8 cellular contexts compared by ENCODE assay signal in genomic region chr10:58512470-58513188, GRCh38. TPM values are rescaled to one million over a fixed set of nuclear protein-coding genes. Genes with fewer than 3 reads are reported as not detected.
A peak's percentile ranks its signal among the peaks of the same experiment; 100 is the strongest.
DNase-seq lines count a peak whose midpoint lies in the region; ATAC-seq and TF ChIP-seq lines count a peak whose summit lies in the region.

A gene with protein sequence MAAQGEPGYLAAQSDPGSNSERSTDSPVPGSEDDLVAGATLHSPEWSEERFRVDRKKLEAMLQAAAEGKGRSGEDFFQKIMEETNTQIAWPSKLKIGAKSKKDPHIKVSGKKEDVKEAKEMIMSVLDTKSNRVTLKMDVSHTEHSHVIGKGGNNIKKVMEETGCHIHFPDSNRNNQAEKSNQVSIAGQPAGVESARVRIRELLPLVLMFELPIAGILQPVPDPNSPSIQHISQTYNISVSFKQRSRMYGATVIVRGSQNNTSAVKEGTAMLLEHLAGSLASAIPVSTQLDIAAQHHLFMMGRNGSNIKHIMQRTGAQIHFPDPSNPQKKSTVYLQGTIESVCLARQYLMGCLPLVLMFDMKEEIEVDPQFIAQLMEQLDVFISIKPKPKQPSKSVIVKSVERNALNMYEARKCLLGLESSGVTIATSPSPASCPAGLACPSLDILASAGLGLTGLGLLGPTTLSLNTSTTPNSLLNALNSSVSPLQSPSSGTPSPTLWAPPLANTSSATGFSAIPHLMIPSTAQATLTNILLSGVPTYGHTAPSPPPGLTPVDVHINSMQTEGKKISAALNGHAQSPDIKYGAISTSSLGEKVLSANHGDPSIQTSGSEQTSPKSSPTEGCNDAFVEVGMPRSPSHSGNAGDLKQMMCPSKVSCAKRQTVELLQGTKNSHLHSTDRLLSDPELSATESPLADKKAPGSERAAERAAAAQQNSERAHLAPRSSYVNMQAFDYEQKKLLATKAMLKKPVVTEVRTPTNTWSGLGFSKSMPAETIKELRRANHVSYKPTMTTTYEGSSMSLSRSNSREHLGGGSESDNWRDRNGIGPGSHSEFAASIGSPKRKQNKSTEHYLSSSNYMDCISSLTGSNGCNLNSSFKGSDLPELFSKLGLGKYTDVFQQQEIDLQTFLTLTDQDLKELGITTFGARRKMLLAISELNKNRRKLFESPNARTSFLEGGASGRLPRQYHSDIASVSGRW (plus strand): TSS chr10:58512872. CDS start chr10:58513144, 272 bp downstream.

- DNase-seq in Caki2 (ENCODE audit: low read depth) (peak; percentile 71), T1000 (lab: John Stamatoyannopoulos, UW) (peak; percentile 68), mesenteric fat pad (ENCODE audit: low spot score) (peak; percentile 81), testis (peak; percentile 72), CD1c-positive myeloid dendritic cell (ENCODE audit: extremely low spot score) (no peak)

- TF ChIP-seq CTCF in testis (IDR thresholded peaks at IDR 0.05) = no peak

- H3K9me3 ChIP-seq in esophagus (ENCODE audit: control insufficient read depth in 2 of 2, insufficient read depth in 1 of 2, low read depth in 1 of 2, low read length in 1 of 2) (no peaks in the 10 kb centered on the region), testis (no peaks in the 10 kb centered on the region)

- no peak for TF ChIP-seq POLR2A in testis (IDR thresholded peaks at IDR 0.05)

- 1% methylated on average over 61 to 83 of the region's 83 CpGs for whole genome bisulfite sequencing in esophagus, 2 donors
- 0 to 1% methylated on average over 5 to 60 of the region's 83 CpGs for WGBS in testis, 2 donors

- peak; percentile 57 for ATAC-seq in HG02642 (IDR thresholded peaks at IDR 0.05; ENCODE audit: poor library complexity, unreplicated experiment)
- no peak for ATAC-seq in HG02623 (IDR thresholded peaks at IDR 0.05; ENCODE audit: unreplicated experiment)

- in situ Hi-C loops in Caki2 (cut with HindIII; ENCODE audit: low pct_unique_long_range_greater_than_20kb, low sequenced_read_pairs) = no loop called here

- H3K36me3 ChIP-seq in esophagus (ENCODE audit: control insufficient read depth in 2 of 2, insufficient read depth in 2 of 2, low read length in 1 of 2) (no peaks in the 10 kb centered on the region), testis (ENCODE audit: low read depth, missing control alignments) (no peaks in the 10 kb centered on the region)

- H3K27ac ChIP-seq in esophagus (ENCODE audit: low read depth in 2 of 2, low read length in 1 of 2) = peak within 1 kb of the TSS; percentile 62 to 66
- H3K27ac ChIP-seq in testis = peak within 1 kb of the TSS; percentile 75 to 81

- H3K4me3 ChIP-seq in esophagus (ENCODE audit: low read depth in 1 of 2, low read length in 2 of 2) (peak within 1 kb of the TSS; percentile 59 to 72), testis (peak within 1 kb of the TSS; percentile 60 to 82)

- peaks cover 0 to 11% of the 10 kb centered on the region in 2 donors for H3K27me3 ChIP-seq in esophagus (ENCODE audit: control insufficient read depth in 1 of 2, insufficient read depth in 2 of 2, low read length in 2 of 2)
- H3K27me3 ChIP-seq in testis = no peaks in the 10 kb centered on the region

- H3K4me1 ChIP-seq in esophagus (ENCODE audit: control insufficient read depth in 2 of 2, insufficient read depth in 2 of 2, low read length in 1 of 2) (peaks cover 7 to 9% of the 10 kb centered on the region in 2 donors), testis (peaks cover 6% of the 10 kb centered on the region)

- intact Hi-C loops in testis (cut with DNase I; ENCODE audit: low total_unique reads) = no loop called here

RNA-seq across cellular contexts. Expression of the gene that starts here (rescaled TPM):
- 91.3 and 105 TPM in 2 replicates for total RNA-seq in Caki2 (2014; rRNA removed; shearing (Covaris generic); ENCODE audit: low replicate concordance)
- polyA plus RNA-seq in esophagus (under 1 TPM; 0.45 to 0.49 TPM), testis (ENCODE audit: insufficient read depth, low read depth, low replicate concordance) (8.7 TPM)
- total RNA-seq in mesenteric fat pad (17.0 TPM), testis (10 to 100 TPM in 1 of 2 donors, 1 to 10 TPM in 1; 10.0 to 14.1 TPM)
